ENCODE assay signal across 8 cellular contexts in the genomic region with DNA sequence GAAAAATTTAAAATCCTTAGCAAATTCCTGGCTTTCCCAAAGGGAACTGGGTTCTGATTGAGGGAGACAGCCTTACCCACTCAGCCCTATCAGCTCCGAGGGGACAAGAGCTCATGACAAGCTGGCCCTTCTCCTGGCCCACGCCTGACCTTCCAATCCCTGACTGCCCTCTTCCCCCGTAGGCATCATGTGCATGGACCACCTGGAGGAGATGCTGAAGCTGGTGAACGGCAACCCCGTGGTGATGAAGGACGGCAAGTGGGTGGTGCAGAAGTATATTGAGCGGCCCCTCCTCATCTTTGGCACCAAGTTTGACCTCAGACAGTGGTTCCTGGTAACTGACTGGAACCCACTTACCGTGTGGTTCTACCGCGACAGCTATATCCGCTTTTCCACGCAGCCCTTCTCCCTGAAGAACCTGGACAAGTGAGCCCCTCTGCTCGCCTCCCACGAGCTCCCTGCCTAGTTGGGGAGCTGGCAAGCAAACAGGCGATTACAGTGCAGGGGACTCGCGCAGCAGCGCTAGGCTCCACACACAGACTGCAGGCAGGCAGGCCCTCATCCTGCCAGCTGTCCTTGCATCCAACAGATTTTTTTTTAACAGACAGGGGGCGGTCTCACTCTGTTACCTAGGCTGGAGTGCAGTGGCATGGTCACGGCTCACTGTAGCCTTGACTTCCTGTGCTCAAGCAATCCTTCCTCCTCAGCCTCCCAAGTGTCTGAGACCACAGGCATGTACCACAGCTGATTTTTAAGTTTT. TPM values are rescaled to one million over a fixed set of nuclear protein-coding genes. Genes with fewer than 3 reads are reported as not detected.
DNase-seq lines count a peak whose midpoint lies in the region; ATAC-seq and TF ChIP-seq lines count a peak whose summit lies in the region.

No MANE protein-coding gene starts in this region.

- H3K27ac ChIP-seq in VCaP: no peak overlapping the region
- no peak overlapping the region for H3K27ac ChIP-seq in right atrium auricular region

- peaks cover 0 to 12% (median 0%) of the 10 kb centered on the region in 3 donors for H3K36me3 Mint-ChIP-seq in immature natural killer cell

- no peak overlapping the region for H3K27ac Mint-ChIP-seq in immature natural killer cell

- peaks cover 7% of the 10 kb centered on the region for H3K36me3 ChIP-seq in right atrium auricular region

- H3K4me1 ChIP-seq in right atrium auricular region: no peaks in the 10 kb centered on the region

- no peak overlapping the region for H3K4me3 ChIP-seq in right atrium auricular region

- no peaks in the 10 kb centered on the region for H3K27me3 ChIP-seq in right atrium auricular region

- DNase-seq in CD1c-positive myeloid dendritic cell (ENCODE audit: extremely low spot score) (peak; percentile 39), immature natural killer cell (peak; percentile 24 to 38 (median 26)), right atrium auricular region (ENCODE audit: low spot score) (no peak), NOMO-1 (lab: John Stamatoyannopoulos, UW; ENCODE audit: unreplicated experiment in 2 of 2) (no peak)

- peaks cover 0 to 2% (median 0%) of the 10 kb centered on the region in 3 donors for H3K27me3 Mint-ChIP-seq in immature natural killer cell (ENCODE audit: low read depth in 3 of 3)

- no peak overlapping the region for H3K4me3 Mint-ChIP-seq in immature natural killer cell

- ATAC-seq in HG03432 (IDR thresholded peaks at IDR 0.05; ENCODE audit: unreplicated experiment) (peak; percentile 43), GM21825 (IDR thresholded peaks at IDR 0.05; ENCODE audit: unreplicated experiment) (no peak), HG02678 (IDR thresholded peaks at IDR 0.05; ENCODE audit: unreplicated experiment) (no peak)

- no peaks in the 10 kb centered on the region for H3K9me3 Mint-ChIP-seq in immature natural killer cell

- no peaks in the 10 kb centered on the region for H3K9me3 ChIP-seq in right atrium auricular region

- TF ChIP-seq CTCF in VCaP (conservative IDR thresholded peaks at IDR 0.05): 0 out of 2 replicates have a peak, but pooled peaks have one; percentile 30
- no peak for TF ChIP-seq CTCF in right atrium auricular region (IDR thresholded peaks at IDR 0.05)

- H3K4me1 Mint-ChIP-seq in immature natural killer cell: peaks cover 8% of the 10 kb centered on the region in 2 donors

RNA-seq across cellular contexts. Expression of a gene that starts 16.8 kb away (rescaled TPM):
- 100 to 1,000 TPM in 2 of 3 donors, 10 to 100 TPM in 1; 94.7 to 153 (median 101) TPM for polyA plus RNA-seq in immature natural killer cell
- total RNA-seq in right atrium auricular region: 10 to 100 TPM; 46.7 to 55.2 TPM

RNA-seq across cellular contexts. Expression of a gene that starts 16.9 kb away (rescaled TPM):
- polyA plus RNA-seq in immature natural killer cell: 10 to 100 TPM in 1 of 3 donors, 1 to 10 TPM in 2; 4.2 to 10.1 (median 5.0) TPM
- total RNA-seq in right atrium auricular region: 10 to 100 TPM; 12.2 to 13.1 TPM

RNA-seq across cellular contexts. Expression of a gene that starts 34.1 kb away (rescaled TPM):
- 100 to 1,000 TPM; 378 to 470 (median 428) TPM for polyA plus RNA-seq in immature natural killer cell
- total RNA-seq in right atrium auricular region: 10 to 100 TPM; 69.0 to 89.6 TPM

RNA-seq across cellular contexts. Expression of a gene that starts 34.7 kb away (rescaled TPM):
- polyA plus RNA-seq in immature natural killer cell: 100 to 1,000 TPM in 1 of 3 donors, 10 to 100 TPM in 2; 58.1 to 121 (median 73.6) TPM
- total RNA-seq in right atrium auricular region: 10 to 100 TPM; 43.6 to 57.3 TPM

RNA-seq across cellular contexts. Expression of a gene that starts 53.1 kb away (rescaled TPM):
- polyA plus RNA-seq in immature natural killer cell: not detected
- 10 to 100 TPM in 1 of 2 donors, 1 to 10 TPM in 1; 1.3 to 17.1 TPM for total RNA-seq in right atrium auricular region

Comparison
In these comparisons a context has a peak if more than half of its experiments do, and no peak if none do; other contexts are left out.
1. DNase-seq: peak in CD1c-positive myeloid dendritic cell (single experiment) and immature natural killer cell (3 of 3); none in right atrium auricular region (single experiment) and NOMO-1 (0 of 2).